ENCODE assay signal across 22 cellular contexts in genomic region chr1:1128454-1129139, GRCh38. TPM values are rescaled to one million over a fixed set of nuclear protein-coding genes. Genes with fewer than 3 reads are reported as not detected.
A peak's percentile ranks its signal among the peaks of the same experiment; 100 is the strongest.
DNase-seq lines count a peak whose midpoint lies in the region; FAIRE-seq and TF ChIP-seq lines count a peak whose summit lies in the region.
"Had no signal": no experiment of that assay in that cellular context is flagged by ENCODE, and none has a peak within 500 bp of the region (broad histone marks: within the 10 kb centered on the region; RNA-seq: fewer than 3 reads in every experiment).

No MANE protein-coding gene starts in this region.

- BruUV-seq in OCI-LY7 (replicated peaks; lab: Mats Ljungman, UMichigan): no TSS peak

- H3K4me1 ChIP-seq in transverse colon (peaks cover under 1 to 57% (median 25%) of the 10 kb centered on the region in 4 donors), OCI-LY7 (ENCODE audit: insufficient read depth, low read length, poor library complexity, severe bottlenecking) (no peaks in the 10 kb centered on the region)
- H3K4me1 ChIP-seq: left ventricle myocardium inferior, thyroid gland had no signal

- no peak for TF ChIP-seq EP300 in transverse colon (IDR thresholded peaks at IDR 0.05; ENCODE audit: low read depth)

- H3K9me3 Mint-ChIP-seq in nephron: no peaks in the 10 kb centered on the region
- H3K9me3 Mint-ChIP-seq: activated naive CD8-positive, alpha-beta T cell treated with anti-CD3 and anti-CD28 coated beads, Interleukin-2, amount 10 ng/mL, durations not matched to agents 7 days and 5 days; activated T-helper 1 cell treated with anti-CD3 and anti-CD28 coated beads, Interleukin-12 subunit alpha, Interleukin-12 subunit beta, Interleukin-2, Interleukin-4 antibody, amounts not matched to agents 30 ng/mL and 10 ng/mL and 1 ng/mL, durations not matched to agents 14 hours and 24 hours and 36 hours; CD8-positive, alpha-beta T cell had no signal

- H3K4me3 ChIP-seq in transverse colon (peak overlapping the region; percentile 4 to 46 (median 40)), OCI-LY7 (ENCODE audit: low read depth, low read length, poor library complexity, severe bottlenecking) (no peak overlapping the region)
- H3K4me3 ChIP-seq: left ventricle myocardium inferior, thyroid gland had no signal

- peak overlapping the region; percentile 99 to 100 (median 100) for H3K27ac Mint-ChIP-seq in nephron
- H3K27ac Mint-ChIP-seq: activated naive CD8-positive, alpha-beta T cell treated with anti-CD3 and anti-CD28 coated beads, Interleukin-2, amount 10 ng/mL, durations not matched to agents 7 days and 5 days; activated T-helper 1 cell treated with anti-CD3 and anti-CD28 coated beads, Interleukin-12 subunit alpha, Interleukin-12 subunit beta, Interleukin-2, Interleukin-4 antibody, amounts not matched to agents 30 ng/mL and 10 ng/mL and 1 ng/mL, durations not matched to agents 14 hours and 24 hours and 36 hours; CD8-positive, alpha-beta T cell had no signal

- no peak overlapping the region for H3K4me2 ChIP-seq in OCI-LY7 (ENCODE audit: low read length)

- POLR2A ChIA-PET in OCI-LY7 (lab: Charles Lee): no interaction called here

- no peaks in the 10 kb centered on the region for H3K27me3 ChIP-seq in transverse colon
- H3K27me3 ChIP-seq: thyroid gland had no signal

- intact Hi-C loops in transverse colon (cut with DNase I; ENCODE audit: low total_unique reads): no loop called here
- intact Hi-C loops in OCI-LY7 (cut with micrococcal nuclease; ENCODE audit: unreplicated experiment): no loop called here

- CTCF ChIA-PET in OCI-LY7 (lab: Charles Lee; ENCODE audit: unreplicated experiment): no interaction called here

- peak; percentile 77 for TF ChIP-seq POLR2A in transverse colon (IDR thresholded peaks at IDR 0.05)

- H2AFZ ChIP-seq in OCI-LY7 (ENCODE audit: low read length): no peak overlapping the region

- in situ Hi-C loops in transverse colon (cut with MboI; ENCODE audit: low pct_ligation_motif_present in 1 of 4, low pct_unique_long_range_greater_than_20kb in 1 of 4, low sequenced_read_pairs in 3 of 4): no loop called here

- H3K79me2 ChIP-seq in OCI-LY7 (ENCODE audit: insufficient read depth, low read depth, low read length): no peaks in the 10 kb centered on the region

- peak overlapping the region; percentile 74 to 82 (median 80) for H3K4me3 Mint-ChIP-seq in nephron
- H3K4me3 Mint-ChIP-seq: activated naive CD8-positive, alpha-beta T cell treated with anti-CD3 and anti-CD28 coated beads, Interleukin-2, amount 10 ng/mL, durations not matched to agents 7 days and 5 days; activated T-helper 1 cell treated with anti-CD3 and anti-CD28 coated beads, Interleukin-12 subunit alpha, Interleukin-12 subunit beta, Interleukin-2, Interleukin-4 antibody, amounts not matched to agents 30 ng/mL and 10 ng/mL and 1 ng/mL, durations not matched to agents 14 hours and 24 hours and 36 hours; CD8-positive, alpha-beta T cell had no signal

- H3K36me3 Mint-ChIP-seq in nephron (ENCODE audit: low read depth): peaks cover 3% of the 10 kb centered on the region
- H3K36me3 Mint-ChIP-seq: activated naive CD8-positive, alpha-beta T cell treated with anti-CD3 and anti-CD28 coated beads, Interleukin-2, amount 10 ng/mL, durations not matched to agents 7 days and 5 days; CD8-positive, alpha-beta T cell had no signal

- H3K4me1 Mint-ChIP-seq in nephron: peaks cover 47% of the 10 kb centered on the region

- H3K27ac ChIP-seq in transverse colon (peak overlapping the region; percentile 88 to 93 (median 92)), OCI-LY7 (ENCODE audit: low read depth, low read length, poor library complexity, severe bottlenecking) (no peak overlapping the region)
- H3K27ac ChIP-seq: left ventricle myocardium inferior, thyroid gland had no signal

- TF ChIP-seq CTCF in nephron (IDR thresholded peaks at IDR 0.05; ENCODE audit: unreplicated experiment in 3 of 3) (no peak), transverse colon (IDR thresholded peaks at IDR 0.05) (no peak), OCI-LY7 (conservative IDR thresholded peaks at IDR 0.05; ENCODE audit: low read length) (no peak)

- FAIRE-seq in RCC 7860 (lab: Jason Lieb, UNC): no peak
- FAIRE-seq: H54 had no signal

- peaks cover 15% of the 10 kb centered on the region for H3K27me3 Mint-ChIP-seq in nephron (ENCODE audit: low read depth)

- no peaks in the 10 kb centered on the region for H4K20me1 ChIP-seq in OCI-LY7 (ENCODE audit: insufficient read depth, low read length)

- H3K9me3 ChIP-seq in transverse colon: no peaks in the 10 kb centered on the region
- no peaks in the 10 kb centered on the region for H3K9me3 ChIP-seq in OCI-LY7 (ENCODE audit: low read length)
- H3K9me3 ChIP-seq: left ventricle myocardium inferior, thyroid gland had no signal

- 55% methylated on average over 32 of the region's 32 CpGs; no CpG with 5 or more reads in 1 of the 2 donors for WGBS in transverse colon (ENCODE audit: low coverage in 1 of 2), 2 donors

- H3K36me3 ChIP-seq in transverse colon (no peaks in the 10 kb centered on the region), OCI-LY7 (ENCODE audit: insufficient read depth, low read length) (no peaks in the 10 kb centered on the region)
- H3K36me3 ChIP-seq: left ventricle myocardium inferior, thyroid gland had no signal

- no peaks in the 10 kb centered on the region for H3K9me2 ChIP-seq in OCI-LY7 (ENCODE audit: insufficient read depth, low read length)

- peak; percentile 40 for DNase-seq in RCC 7860 (ENCODE audit: low spot score)
- peak; percentile 78 for DNase-seq in kidney tubule cell (ENCODE audit: low spot score)
- peak; percentile 63 for DNase-seq in transverse colon
- no peak for DNase-seq in DMS153 (lab: John Stamatoyannopoulos, UW)
- no peak for DNase-seq in OCI-LY7 (ENCODE audit: low spot score)
- no peak for DNase-seq in NCI-H748 (lab: John Stamatoyannopoulos, UW; ENCODE audit: unreplicated experiment)
- DNase-seq: activated CD4-positive, CD25-positive, alpha-beta regulatory T cell treated with anti-CD3 and anti-CD28 coated beads, Interleukin-2, amount 50 U/mL, for 72 hours; activated naive CD8-positive, alpha-beta T cell treated with anti-CD3 and anti-CD28 coated beads, Interleukin-2, amount 10 ng/mL, durations not matched to agents 7 days and 5 days; CD8-positive, alpha-beta T cell; DMS79 treated with DMSO at 0.1 percent for 48 hours; Kasumi-1; left ventricle myocardium inferior; NCI-H2081; NCI-H510A; stimulated activated naive CD4-positive, alpha-beta T cell treated with Interleukin-2 at 50 U/mL for 16 hours; thyroid gland had no signal

RNA-seq across cellular contexts. Expression of gene C1orf159, which starts 12.7 kb away (rescaled TPM):
- 100 to 1,000 TPM in 1 of 4 donors, 10 to 100 TPM in 3; 23.6 to 108 (median 47.3) TPM for total RNA-seq in transverse colon
- total RNA-seq in OCI-LY7 (2014; rRNA removed; shearing (Covaris generic)): 13.1 and 27.6 TPM in 2 replicates
- 24.1 and 24.5 TPM in 2 replicates for total RNA-seq in OCI-LY7 (2022)

RNA-seq across cellular contexts. Expression of gene TTLL10, which starts 45.1 kb away (rescaled TPM):
- under 1 TPM in 2 of 4 donors, not detected in 2; 0.40 to 0.48 TPM for total RNA-seq in transverse colon
- total RNA-seq in OCI-LY7 (2014; rRNA removed; shearing (Covaris generic)): not detected in 2 replicates
- total RNA-seq in OCI-LY7 (2022): not detected in 2 replicates
- total RNA-seq: activated CD8-positive, alpha-beta memory T cell treated with anti-CD3 and anti-CD28 coated beads for 36 hours; activated naive CD8-positive, alpha-beta T cell treated with anti-CD3 and anti-CD28 coated beads, Interleukin-2, amount 10 ng/mL, durations not matched to agents 7 days and 5 days; CD8-positive, alpha-beta T cell; chondrocyte; left ventricle myocardium inferior; osteoblast had no signal

RNA-seq across cellular contexts. Expression of gene RNF223, which starts 54.5 kb away (rescaled TPM):
- 1 to 10 TPM; 3.0 to 7.5 (median 5.0) TPM for total RNA-seq in transverse colon
- not detected in 2 replicates for total RNA-seq in OCI-LY7 (2014; rRNA removed; shearing (Covaris generic))
- not detected in 2 replicates for total RNA-seq in OCI-LY7 (2022)
- total RNA-seq: activated CD8-positive, alpha-beta memory T cell treated with anti-CD3 and anti-CD28 coated beads for 36 hours; activated naive CD8-positive, alpha-beta T cell treated with anti-CD3 and anti-CD28 coated beads, Interleukin-2, amount 10 ng/mL, durations not matched to agents 7 days and 5 days; CD8-positive, alpha-beta T cell; chondrocyte; left ventricle myocardium inferior; osteoblast; thyroid gland had no signal

Comparison
In these comparisons a context has a peak if more than half of its experiments do, and no peak if none do; other contexts are left out.
1. DNase-seq: peak in RCC 7860 (single experiment), kidney tubule cell (single experiment) and transverse colon (single experiment); none in DMS153 (single experiment), OCI-LY7 (single experiment) and NCI-H748 (single experiment).
2. RNA of gene RNF223, which starts 54.5 kb away (total RNA-seq): 3.0 to 7.5 TPM in transverse colon; not detected in OCI-LY7; every median in the first group is over 4 times any median in the second.